In the genomic region with DNA sequence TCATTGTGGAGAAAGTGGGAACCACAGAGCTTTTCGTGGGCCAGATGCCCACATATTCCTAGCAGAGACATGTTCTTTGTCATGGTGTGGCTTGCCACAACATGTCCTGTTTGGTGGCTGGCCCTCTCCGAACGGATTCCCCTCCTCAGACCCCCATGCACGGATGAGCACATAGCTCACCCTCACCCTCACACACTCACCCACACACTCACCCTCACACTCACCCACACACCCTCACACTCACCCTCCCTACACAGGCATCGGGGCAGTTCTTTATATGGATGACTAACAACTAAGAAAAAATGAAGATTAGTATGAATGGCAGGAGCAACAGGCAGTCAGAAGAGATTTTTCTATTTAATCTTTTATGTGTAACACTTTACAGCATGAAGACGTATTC, we compare ENCODE assay signal across 14 cellular contexts.
"Had no signal": no experiment of that assay in that cellular context is flagged by ENCODE, and none has a peak within 500 bp of the region (broad histone marks: within the 10 kb centered on the region; RNA-seq: fewer than 3 reads in every experiment).

No MANE protein-coding gene starts in this region.

- H3K4me3 ChIP-seq: mucosa of descending colon, SK-N-MC, suprapubic skin, upper lobe of left lung had no signal

- H3K9me3 ChIP-seq: mucosa of descending colon, suprapubic skin, upper lobe of left lung had no signal

- H3K27me3 Mint-ChIP-seq: activated naive CD8-positive, alpha-beta T cell treated with anti-CD3 and anti-CD28 coated beads, Interleukin-2, amount 10 ng/mL, durations not matched to agents 7 days and 5 days; naive thymus-derived CD8-positive, alpha-beta T cell; stimulated activated naive CD8-positive, alpha-beta T cell treated with anti-CD3 and anti-CD28 coated beads, Interleukin-15, Interleukin-2, amounts not matched to agents 100 ng/mL and 50 ng/mL, for 24 hours had no signal

- H3K27ac Mint-ChIP-seq: activated naive CD8-positive, alpha-beta T cell treated with anti-CD3 and anti-CD28 coated beads, Interleukin-2, amount 10 ng/mL, durations not matched to agents 7 days and 5 days; stimulated activated naive CD8-positive, alpha-beta T cell treated with anti-CD3 and anti-CD28 coated beads, Interleukin-15, Interleukin-2, amounts not matched to agents 100 ng/mL and 50 ng/mL, for 24 hours had no signal

- H3K4me3 Mint-ChIP-seq: activated naive CD8-positive, alpha-beta T cell treated with anti-CD3 and anti-CD28 coated beads, Interleukin-2, amount 10 ng/mL, durations not matched to agents 7 days and 5 days; activated T-cell treated with anti-CD3 and anti-CD28 coated beads, Interleukin-2, amount 50 U/mL, for 4 hours; naive thymus-derived CD8-positive, alpha-beta T cell; stimulated activated naive CD8-positive, alpha-beta T cell treated with anti-CD3 and anti-CD28 coated beads, Interleukin-15, Interleukin-2, amounts not matched to agents 100 ng/mL and 50 ng/mL, for 24 hours had no signal

- H3K27me3 ChIP-seq: suprapubic skin, upper lobe of left lung had no signal

- H3K9me3 Mint-ChIP-seq: activated naive CD8-positive, alpha-beta T cell treated with anti-CD3 and anti-CD28 coated beads, Interleukin-2, amount 10 ng/mL, durations not matched to agents 7 days and 5 days; activated T-cell treated with anti-CD3 and anti-CD28 coated beads, Interleukin-2, amount 50 U/mL, for 4 hours; naive thymus-derived CD8-positive, alpha-beta T cell; stimulated activated naive CD8-positive, alpha-beta T cell treated with anti-CD3 and anti-CD28 coated beads, Interleukin-15, Interleukin-2, amounts not matched to agents 100 ng/mL and 50 ng/mL, for 24 hours had no signal

- ATAC-seq: activated T-cell treated with anti-CD3 and anti-CD28 coated beads, Interleukin-2, amount 50 U/mL, for 4 hours; mucosa of descending colon; naive thymus-derived CD8-positive, alpha-beta T cell had no signal

- DNase-seq: activated CD4-positive, alpha-beta T cell treated with anti-CD3 and anti-CD28 coated beads, Interleukin-2, amount 50 U/mL, for 1 hour; activated effector memory CD4-positive, alpha-beta T cell treated with anti-CD3 and anti-CD28 coated beads, Interleukin-2, amount 50 U/mL, for 16 hours; activated naive CD8-positive, alpha-beta T cell treated with anti-CD3 and anti-CD28 coated beads, Interleukin-2, amount 10 ng/mL, durations not matched to agents 7 days and 5 days; activated T-cell treated with anti-CD3 and anti-CD28 coated beads, Interleukin-2, amount 50 U/mL, for 4 hours; erythroblast; mucosa of descending colon; naive thymus-derived CD8-positive, alpha-beta T cell; posterior cingulate gyrus; stimulated activated CD4-positive, alpha-beta T cell treated with anti-CD3 and anti-CD28 coated beads, Interleukin-15, amount 100 ng/mL, for 24 hours; stimulated activated CD4-positive, alpha-beta T cell treated with anti-CD3 and anti-CD28 coated beads, Interleukin-4, amount 100 ng/mL, for 1 hour; upper lobe of left lung had no signal

- H3K27ac ChIP-seq: SK-N-MC, suprapubic skin, upper lobe of left lung had no signal
